2 cellular contexts compared by ENCODE assay signal in genomic region chr14:100524233-100524932, GRCh38.
TF ChIP-seq lines count a peak whose summit lies in the region.

No MANE protein-coding gene starts in this region.

TF ChIP-seq in GM23338, 12 proteins besides CTCF, POLR2A, EP300 and RAD21:
- TF ChIP-seq ZNF114 (CRISPR knock-in tag; IDR thresholded peaks at IDR 0.05), result no peak
- no peak for TF ChIP-seq JUNB (IDR thresholded peaks at IDR 0.05; ENCODE audit: unreplicated experiment)
- TF ChIP-seq EZH2 (IDR thresholded peaks at IDR 0.05; ENCODE audit: low read depth, unreplicated experiment), result no peak
- TF ChIP-seq REST (IDR thresholded peaks at IDR 0.05; ENCODE audit: unreplicated experiment), result no peak
- no peak for TF ChIP-seq ETS1 (IDR thresholded peaks at IDR 0.05)

TF ChIP-seq in K562, 482 proteins besides CTCF, POLR2A, EP300 and RAD21:
- TF ChIP-seq ESRRA (IDR thresholded peaks at IDR 0.05; ENCODE audit: borderline replicate concordance, low read depth), result peak; percentile 75
- no peak for TF ChIP-seq FOXK2 (conservative IDR thresholded peaks at IDR 0.05 in 1 of 2, IDR thresholded peaks at IDR 0.05 in 1 of 2; ENCODE audit: low read depth in 2 of 2)
- TF ChIP-seq BCOR (IDR thresholded peaks at IDR 0.05), result 0 out of 2 replicates have a peak, but pooled peaks have one; percentile 39
